In genomic region chr5:88515881-88516819, GRCh38 we compare ENCODE assay signal across 21 cellular contexts.
DNase-seq lines count a peak whose midpoint lies in the region; ATAC-seq, FAIRE-seq and TF ChIP-seq lines count a peak whose summit lies in the region.
"Had no signal": no experiment of that assay in that cellular context is flagged by ENCODE, and none has a peak within 500 bp of the region (broad histone marks: within the 10 kb centered on the region; RNA-seq: fewer than 3 reads in every experiment).

No MANE protein-coding gene starts in this region.

- ATAC-seq in HepG2: no peak
- ATAC-seq in HG03521 (IDR thresholded peaks at IDR 0.05; ENCODE audit: unreplicated experiment): no peak
- ATAC-seq: activated CD8-positive, alpha-beta T cell treated with anti-CD3 and anti-CD28 coated beads, Interleukin-2, amount 10 ng/mL, durations not matched to agents 7 days and 5 days; naive thymus-derived CD8-positive, alpha-beta T cell had no signal

- TF ChIP-seq POLR2A in HepG2 (IDR thresholded peaks at IDR 0.05; ENCODE audit: insufficient read depth in 1 of 2, low read depth in 2 of 2, low read length in 2 of 2): no peak

- no TSS peak for BruUV-seq in HepG2 (replicated peaks; lab: Mats Ljungman, UMichigan)

- TF ChIP-seq EP300 in HepG2 (IDR thresholded peaks at IDR 0.05; ENCODE audit: low read depth in 2 of 2, low read length in 2 of 2): no peak
- no peak for TF ChIP-seq EP300 in HepG2 (CRISPR knock-in tag; IDR thresholded peaks at IDR 0.05; ENCODE audit: borderline replicate concordance)

- DNase-seq in ELF-1 (ENCODE audit: low read depth, low spot score): peak; percentile 4
- peak; percentile 53 for DNase-seq in NCI-H1105 treated with DMSO at 0.1 percent for 48 hours (lab: John Stamatoyannopoulos, UW)
- peak; percentile 3 for DNase-seq in adipocyte (ENCODE audit: low read depth)
- DNase-seq in HepG2 (ENCODE audit: low spot score): no peak
- no peak for DNase-seq in activated CD4-positive, alpha-beta T cell treated with anti-CD3 and anti-CD28 coated beads, Interleukin-2, amount 50 U/mL, for 4 hours
- DNase-seq in GM20000 (ENCODE audit: low spot score): no peak
- DNase-seq in NCI-H1436 treated with DMSO at 0.1 percent for 48 hours (lab: John Stamatoyannopoulos, UW): no peak
- DNase-seq: activated CD8-positive, alpha-beta T cell treated with anti-CD3 and anti-CD28 coated beads, Interleukin-2, amount 10 ng/mL, durations not matched to agents 7 days and 5 days; activated naive CD4-positive, alpha-beta T cell treated with Interleukin-2 at 50 U/mL for 16 hours; activated T-cell treated with anti-CD3 and anti-CD28 coated beads, Interleukin-2, amount 50 U/mL, for 24 hours; effector memory CD4-positive, alpha-beta T cell; islet precursor cell; Kasumi-1; naive thymus-derived CD8-positive, alpha-beta T cell; NCI-H1694 treated with DMSO at 0.1 percent for 48 hours; transverse colon had no signal

- no peak for TF ChIP-seq RAD21 in HepG2 (CRISPR knock-in tag; IDR thresholded peaks at IDR 0.05)

- H3K4me2 ChIP-seq in HepG2 (ENCODE audit: low read depth, low read length): no peak overlapping the region

- CTCF ChIA-PET in HepG2 (lab: Yijun Ruan, JAX; ENCODE audit: low intra/inter-chr PET ratio, low total read pairs): no interaction called here

- H3K4me3 ChIP-seq in adipocyte (ENCODE audit: low read length): no peak overlapping the region
- H3K4me3 ChIP-seq in HepG2 (replicated peaks in 1 of 3; ENCODE audit: insufficient read depth in 1 of 3, low read depth in 2 of 3, low read length in 3 of 3): no peak overlapping the region
- H3K4me3 ChIP-seq: ascending aorta, SK-N-MC, transverse colon had no signal

- no peak overlapping the region for H3K27ac ChIP-seq in HepG2 (ENCODE audit: extremely low read length, insufficient read depth, low read length)
- H3K27ac ChIP-seq: ascending aorta, parathyroid adenoma, SK-N-MC, transverse colon had no signal

- no peak overlapping the region for H3K9ac ChIP-seq in adipocyte (ENCODE audit: low read length)
- no peak overlapping the region for H3K9ac ChIP-seq in HepG2 (ENCODE audit: insufficient read depth, low read depth, low read length)
- H3K9ac ChIP-seq: parathyroid adenoma had no signal

- H2AFZ ChIP-seq in HepG2 (ENCODE audit: low read length): no peak overlapping the region
- H2AFZ ChIP-seq: parathyroid adenoma had no signal

- H3K9me3 ChIP-seq in adipocyte (ENCODE audit: control insufficient read depth, low read length) (no peaks in the 10 kb centered on the region), HepG2 (ENCODE audit: low read length) (no peaks in the 10 kb centered on the region)
- H3K9me3 ChIP-seq: transverse colon had no signal

- intact Hi-C loops in HepG2 (cut with micrococcal nuclease; ENCODE audit: unreplicated experiment): no loop called here

- in situ Hi-C loops in HepG2 (cut with HindIII; ENCODE audit: extremely low pct_ligation_motif_present, low pct_unique_long_range_greater_than_20kb): no loop called here

- WGBS in HepG2 (ENCODE audit: low lambda C conversion rate): 7% methylated on average over 11 of the region's 11 CpGs

- no peaks in the 10 kb centered on the region for H3K4me1 ChIP-seq in adipocyte (ENCODE audit: control insufficient read depth, insufficient read depth, low read length)
- no peaks in the 10 kb centered on the region for H3K4me1 ChIP-seq in HepG2 (ENCODE audit: insufficient read depth, low read length)
- H3K4me1 ChIP-seq: ascending aorta, parathyroid adenoma had no signal

- TF ChIP-seq CTCF in HepG2 (CRISPR knock-in tag; IDR thresholded peaks at IDR 0.05) (no peak), GM20000 (IDR thresholded peaks at IDR 0.05; ENCODE audit: extremely low read depth, missing control alignments) (no peak)

- FAIRE-seq in HepG2 (lab: Jason Lieb, UNC): no peak
- FAIRE-seq: HTR-8/SVneo had no signal

- H3K27me3 ChIP-seq in adipocyte (replicated peaks; ENCODE audit: control insufficient read depth, insufficient read depth, low read length) (no peaks in the 10 kb centered on the region), HepG2 (ENCODE audit: control insufficient read depth in 1 of 2, insufficient read depth in 2 of 2, low read length in 2 of 2) (no peaks in the 10 kb centered on the region)
- H3K27me3 ChIP-seq: ascending aorta had no signal

- POLR2A ChIA-PET in HepG2 (lab: Yijun Ruan, JAX): no interaction called here

- H3K36me3 ChIP-seq in adipocyte (ENCODE audit: control insufficient read depth, insufficient read depth, low read length, severe bottlenecking) (no peaks in the 10 kb centered on the region), HepG2 (replicated peaks in 1 of 2; ENCODE audit: control insufficient read depth in 1 of 2, insufficient read depth in 2 of 2, low read length in 2 of 2) (no peaks in the 10 kb centered on the region)
- H3K36me3 ChIP-seq: ascending aorta, transverse colon had no signal

- no peaks in the 10 kb centered on the region for H3K79me2 ChIP-seq in HepG2 (ENCODE audit: insufficient read depth, low read length)
- H3K79me2 ChIP-seq: parathyroid adenoma had no signal

- no peaks in the 10 kb centered on the region for H4K20me1 ChIP-seq in HepG2 (ENCODE audit: insufficient read depth, low read length)

TF ChIP-seq in HepG2, 621 proteins besides CTCF, POLR2A, EP300 and RAD21:
- TF ChIP-seq CEBPB (IDR thresholded peaks at IDR 0.05; ENCODE audit: borderline replicate concordance, low read depth, low read length) (0 out of 2 replicates have a peak, but pooled peaks have one; percentile 36), PAF1 (CRISPR knock-in tag; IDR thresholded peaks at IDR 0.05) (no peak), HMG20A (CRISPR knock-in tag; IDR thresholded peaks at IDR 0.05; ENCODE audit: borderline replicate concordance) (no peak), ZNF761 (CRISPR knock-in tag; conservative IDR thresholded peaks at IDR 0.05) (no peak), MTF1 (CRISPR knock-in tag; IDR thresholded peaks at IDR 0.05) (no peak), SPEN (CRISPR knock-in tag; IDR thresholded peaks at IDR 0.05; ENCODE audit: low read depth) (no peak)

Comparison
In these comparisons a context has a peak if more than half of its experiments do, and no peak if none do; other contexts are left out.
1. DNase-seq: peak in ELF-1 (single experiment), NCI-H1105 treated with DMSO at 0.1 percent for 48 hours (single experiment) and adipocyte (single experiment); none in HepG2 (single experiment), activated CD4-positive, alpha-beta T cell treated with anti-CD3 and anti-CD28 coated beads, Interleukin-2, amount 50 U/mL, for 4 hours (0 of 2), GM20000 (single experiment) and NCI-H1436 treated with DMSO at 0.1 percent for 48 hours (single experiment).